Comparison of ENCODE assay signal across 8 cellular contexts in genomic region chr4:83639849-83640493, GRCh38.
DNase-seq lines count a peak whose midpoint lies in the region; ATAC-seq and TF ChIP-seq lines count a peak whose summit lies in the region.

No MANE protein-coding gene starts in this region.

- TF ChIP-seq POLR2A in adrenal gland (IDR thresholded peaks at IDR 0.05): no peak

- ATAC-seq in GM21390 (IDR thresholded peaks at IDR 0.05; ENCODE audit: unreplicated experiment): peak; percentile 67
- ATAC-seq in RWPE2 (ENCODE audit: low read depth): peak; percentile 79
- ATAC-seq in heart right ventricle: peak; percentile 42 to 89 (median 86)

- H3K27me3 ChIP-seq in RWPE2 (ENCODE audit: insufficient read depth, poor library complexity, severe bottlenecking) (no peaks in the 10 kb centered on the region), adrenal gland (no peaks in the 10 kb centered on the region), heart right ventricle (no peaks in the 10 kb centered on the region)

- TF ChIP-seq CTCF in RWPE2 (IDR thresholded peaks at IDR 0.05; ENCODE audit: poor library complexity, severe bottlenecking) (peak; percentile 88), adrenal gland (IDR thresholded peaks at IDR 0.05) (peak; percentile 73 to 89 (median 84)), heart right ventricle (IDR thresholded peaks at IDR 0.05) (peak; percentile 73 to 88 (median 83))

- H3K36me3 ChIP-seq in RWPE2 (ENCODE audit: low read depth) (no peaks in the 10 kb centered on the region), adrenal gland (replicated peaks in 1 of 2) (no peaks in the 10 kb centered on the region), heart right ventricle (no peaks in the 10 kb centered on the region)

- H3K9me3 ChIP-seq in RWPE2 (ENCODE audit: severe bottlenecking) (no peaks in the 10 kb centered on the region), adrenal gland (replicated peaks in 1 of 3) (no peaks in the 10 kb centered on the region), heart right ventricle (no peaks in the 10 kb centered on the region)

- no peaks in the 10 kb centered on the region for H3K4me1 ChIP-seq in RWPE2 (ENCODE audit: insufficient read depth, poor library complexity, severe bottlenecking)
- no peaks in the 10 kb centered on the region for H3K4me1 ChIP-seq in adrenal gland (replicated peaks in 1 of 2)
- peaks cover 0 to 3% (median 0%) of the 10 kb centered on the region in 9 donors for H3K4me1 ChIP-seq in heart right ventricle

- intact Hi-C loops in adrenal gland (cut with DNase I): loop anchor here (5.0 to 10.0 kb wide), 5 partner anchors 133 to 895 kb away; partner anchors contain the start of gene NKX6-1 (in 1 of the 2)
- intact Hi-C loops in heart right ventricle (cut with DNase I): loop anchor here (1.0 to 10.0 kb wide), 8 partner anchors 128 to 1175 kb away; no protein-coding TSS in a partner anchor

- H3K27ac ChIP-seq in RWPE2 (ENCODE audit: poor library complexity, severe bottlenecking) (no peak overlapping the region), adrenal gland (no peak overlapping the region), heart right ventricle (no peak overlapping the region)

- DNase-seq in DMS53 (lab: John Stamatoyannopoulos, UW) (peak; percentile 70), Kasumi-1 (lab: John Stamatoyannopoulos, UW) (peak; percentile 78 to 81), RWPE2 (ENCODE audit: low spot score) (no peak), adrenal gland (peak; percentile 42 to 81 (median 70)), heart right ventricle (peak in 1 of 2 donors; percentile 68), retina (peak; percentile 69), mesenteric fat pad (ENCODE audit: low spot score) (no peak)

- H3K4me3 ChIP-seq in RWPE2 (ENCODE audit: severe bottlenecking) (no peak overlapping the region), adrenal gland (no peak overlapping the region), heart right ventricle (no peak overlapping the region)

- WGBS in adrenal gland, 4 donors: 14 to 25% (median 21%) methylated on average over 5 of the region's 5 CpGs
- 24 to 26% methylated on average over 5 of the region's 5 CpGs for WGBS in heart right ventricle, 2 donors

Comparison
In these comparisons a context has a peak if more than half of its experiments do, and no peak if none do; other contexts are left out.
1. DNase-seq: peak in DMS53 (single experiment), Kasumi-1 (2 of 2), adrenal gland (7 of 7) and retina (single experiment); none in RWPE2 (single experiment) and mesenteric fat pad (single experiment).
2. Peak in every context shown above with its lines, with median percentiles within 50 percentile points of each other: ATAC-seq and CTCF ChIP-seq.